ENCODE assay signal across 8 cellular contexts in the genomic region with DNA sequence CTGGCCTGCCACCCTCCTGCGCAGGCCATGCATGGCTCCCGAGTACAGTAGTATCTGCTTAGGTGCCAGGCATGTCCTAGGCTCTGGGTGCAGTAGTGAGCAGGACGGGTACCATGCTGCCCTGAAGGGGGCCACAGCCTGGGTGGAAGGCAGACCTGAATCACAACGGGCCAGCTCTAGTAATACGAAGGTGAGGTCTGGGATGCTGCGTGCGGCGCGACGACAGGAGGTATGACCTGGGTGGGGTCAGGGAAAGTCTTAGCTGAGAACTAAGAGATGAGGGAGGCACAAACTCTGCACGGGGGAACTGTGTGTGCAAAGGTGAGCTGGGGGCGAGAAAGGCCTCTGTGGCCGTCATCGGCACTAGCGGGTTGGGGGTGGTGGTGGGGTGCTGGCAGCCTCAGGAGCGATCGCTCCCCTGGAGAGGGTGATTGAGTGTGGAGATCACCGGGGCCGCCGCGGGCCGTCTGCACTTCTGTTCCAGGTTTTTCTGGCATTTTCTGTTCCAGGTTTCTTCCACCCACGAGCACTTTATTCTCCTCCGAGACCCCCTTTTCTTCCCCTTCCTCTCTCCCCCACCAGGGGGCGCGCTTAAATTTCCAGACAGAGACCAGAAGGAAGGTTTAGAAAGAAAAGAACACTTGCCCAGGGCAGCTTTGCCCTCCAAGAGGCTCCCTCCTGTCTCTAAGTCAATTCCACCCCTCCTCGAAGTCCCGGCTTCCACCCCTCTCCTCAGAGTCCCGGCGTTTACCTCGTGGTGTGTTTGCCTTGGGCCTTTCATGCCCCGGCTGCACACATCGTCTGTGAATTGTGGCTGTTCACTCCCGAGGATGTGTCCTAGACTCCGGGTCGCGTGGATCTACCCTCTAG. TPM values are rescaled to one million over a fixed set of nuclear protein-coding genes. Genes with fewer than 3 reads are reported as not detected.
DNase-seq lines count a peak whose midpoint lies in the region; ATAC-seq, FAIRE-seq and TF ChIP-seq lines count a peak whose summit lies in the region.

No MANE protein-coding gene starts in this region.

- H3K9ac ChIP-seq in rectal smooth muscle tissue (ENCODE audit: low read length), result no peak overlapping the region

- H3K4me1 ChIP-seq in BE2C (peaks cover 18% of the 10 kb centered on the region), gastroesophageal sphincter (peaks cover 0 to 48% (median 12%) of the 10 kb centered on the region in 3 donors), rectal smooth muscle tissue (ENCODE audit: control insufficient read depth, insufficient read depth, low read length) (peaks cover 21% of the 10 kb centered on the region)

- FAIRE-seq in GM12892 (lab: Jason Lieb, UNC), result no peak

- H3K27me3 ChIP-seq in BE2C (no peaks in the 10 kb centered on the region), gastroesophageal sphincter (no peaks in the 10 kb centered on the region), rectal smooth muscle tissue (ENCODE audit: control insufficient read depth, insufficient read depth, low read length) (no peaks in the 10 kb centered on the region)

- TF ChIP-seq POLR2A in gastroesophageal sphincter (IDR thresholded peaks at IDR 0.05) (no peak), GM12892 (IDR thresholded peaks at IDR 0.05; ENCODE audit: low read depth, low read length) (no peak)

- POLR2A ChIA-PET in RWPE1 (lab: Yijun Ruan, JAX; ENCODE audit: low non-redundant PET), result interaction anchor here (0.5 kb wide), 1 partner anchor 212 kb away, joined by 3 read pairs; no protein-coding TSS in a partner anchor

- 61 to 69% methylated on average over 22 to 31 of the region's 37 CpGs for WGBS in gastroesophageal sphincter (ENCODE audit: low coverage in 1 of 2), 2 donors

- H3K27ac ChIP-seq in RWPE1, result peak overlapping the region; percentile 98
- peak overlapping the region in 3 of 4 donors; percentile 29 to 98 (median 64) for H3K27ac ChIP-seq in gastroesophageal sphincter
- peak overlapping the region; percentile 50 for H3K27ac ChIP-seq in rectal smooth muscle tissue (ENCODE audit: low read depth, low read length)

- peak; percentile 11 for ATAC-seq in gastroesophageal sphincter
- no peak for ATAC-seq in HG03135 (IDR thresholded peaks at IDR 0.05; ENCODE audit: unreplicated experiment)

- DNase-seq in BE2C (peak; percentile 75), HFF-Myc (ENCODE audit: extremely low read depth, low read depth) (no peak), RWPE1 (ENCODE audit: low spot score) (peak; percentile 60), GM12892 (ENCODE audit: insufficient read length) (no peak)
- DNase-seq in activated T-helper 1 cell treated with anti-CD3 and anti-CD28 coated beads, Interleukin-2, amount 50 U/mL, for 16 hours (ENCODE audit: low read depth in 1 of 2, low spot score in 1 of 2), result peak; percentile 43 to 51

- no peak for TF ChIP-seq EP300 in gastroesophageal sphincter (IDR thresholded peaks at IDR 0.05)

- CTCF ChIA-PET in RWPE1 (lab: Yijun Ruan, JAX), result interaction anchor here (0.6 to 2.5 kb wide), 18 partner anchors 10 to 229 kb away, joined by 3 to 16 read pairs (median 4); partner anchors contain the start of gene SLC22A4

- H3K4me3 ChIP-seq in BE2C (ENCODE audit: low read depth, low read length), result no peak overlapping the region
- H3K4me3 ChIP-seq in HFF-Myc (replicated peaks; ENCODE audit: low read depth, low read length), result no peak overlapping the region
- H3K4me3 ChIP-seq in gastroesophageal sphincter, result no peak overlapping the region
- peak overlapping the region; percentile 47 for H3K4me3 ChIP-seq in rectal smooth muscle tissue (ENCODE audit: low read length)

- H3K36me3 ChIP-seq in BE2C, result peaks cover 5% of the 10 kb centered on the region
- peaks cover 0 to 66% of the 10 kb centered on the region in 2 donors for H3K36me3 ChIP-seq in gastroesophageal sphincter
- H3K36me3 ChIP-seq in rectal smooth muscle tissue (ENCODE audit: control insufficient read depth, insufficient read depth, low read length), result peaks cover 5% of the 10 kb centered on the region

- H3K9me3 ChIP-seq in BE2C (no peaks in the 10 kb centered on the region), gastroesophageal sphincter (no peaks in the 10 kb centered on the region)

- peak; percentile 89 for TF ChIP-seq CTCF in BE2C (IDR thresholded peaks at IDR 0.05; ENCODE audit: low read depth, low read length)
- peak; percentile 86 for TF ChIP-seq CTCF in HFF-Myc (IDR thresholded peaks at IDR 0.05; ENCODE audit: low read depth, low read length, missing control alignments)
- TF ChIP-seq CTCF in RWPE1 (conservative IDR thresholded peaks at IDR 0.05; ENCODE audit: low read depth), result peak; percentile 93
- TF ChIP-seq CTCF in gastroesophageal sphincter (IDR thresholded peaks at IDR 0.05), result peak in 3 of 4 experiments; percentile 76 to 89 (median 84)

RNA-seq across cellular contexts. Expression of gene PDLIM4, which starts 15.1 kb away (rescaled TPM):
- polyA plus RNA-seq in BE2C (2012; ENCODE audit: insufficient read depth, insufficient read length, low read depth), result 101 TPM
- total RNA-seq in gastroesophageal sphincter, result 100 to 1,000 TPM in 1 of 4 donors, 10 to 100 TPM in 3; 75.0 to 200 (median 92.7) TPM
- 2.9 TPM for polyA plus RNA-seq in GM12892 (2012; ENCODE audit: missing spikeins)

RNA-seq across cellular contexts. Expression of gene SLC22A4, which starts 21.6 kb away (rescaled TPM):
- 0.97 TPM for polyA plus RNA-seq in BE2C (2012; ENCODE audit: insufficient read depth, insufficient read length, low read depth)
- 1 to 10 TPM in 1 of 4 donors, under 1 TPM in 3; 0.25 to 1.1 (median 0.61) TPM for total RNA-seq in gastroesophageal sphincter
- polyA plus RNA-seq in GM12892 (2012; ENCODE audit: missing spikeins), result not detected

RNA-seq across cellular contexts. Expression of gene P4HA2, which starts 44.9 kb away (rescaled TPM):
- polyA plus RNA-seq in BE2C (2012; ENCODE audit: insufficient read depth, insufficient read length, low read depth), result 20.3 TPM
- total RNA-seq in gastroesophageal sphincter, result 10 to 100 TPM; 32.8 to 48.7 (median 37.6) TPM
- polyA plus RNA-seq in GM12892 (2012; ENCODE audit: missing spikeins), result 18.9 TPM

Comparison
In these comparisons a context has a peak if more than half of its experiments do, and no peak if none do; other contexts are left out.
1. DNase-seq: peak in BE2C (single experiment), RWPE1 (single experiment) and activated T-helper 1 cell treated with anti-CD3 and anti-CD28 coated beads, Interleukin-2, amount 50 U/mL, for 16 hours (2 of 2); none in HFF-Myc (single experiment) and GM12892 (single experiment).
2. Peak in every context shown above with its lines, with median percentiles within 50 percentile points of each other: CTCF ChIP-seq and H3K27ac ChIP-seq.